ENCODE assay signal across 1 cellular context in genomic region chr22:20226077-20226716, GRCh38.
TF ChIP-seq lines count a peak whose summit lies in the region.

No MANE protein-coding gene starts in this region.

TF ChIP-seq in H1, 55 proteins besides CTCF, POLR2A, EP300 and RAD21 (continued from another document):
- TF ChIP-seq POLR2AphosphoS5 (IDR thresholded peaks at IDR 0.05; ENCODE audit: low read depth, low read length): no peak
- TF ChIP-seq TAF1 (IDR thresholded peaks at IDR 0.05; ENCODE audit: low read depth, low read length): no peak
- TF ChIP-seq HDAC2 (IDR thresholded peaks at IDR 0.05; ENCODE audit: borderline replicate concordance in 1 of 2, low read depth in 2 of 2, low read length in 2 of 2): no peak
